8 cellular contexts compared by ENCODE assay signal in the genomic region with DNA sequence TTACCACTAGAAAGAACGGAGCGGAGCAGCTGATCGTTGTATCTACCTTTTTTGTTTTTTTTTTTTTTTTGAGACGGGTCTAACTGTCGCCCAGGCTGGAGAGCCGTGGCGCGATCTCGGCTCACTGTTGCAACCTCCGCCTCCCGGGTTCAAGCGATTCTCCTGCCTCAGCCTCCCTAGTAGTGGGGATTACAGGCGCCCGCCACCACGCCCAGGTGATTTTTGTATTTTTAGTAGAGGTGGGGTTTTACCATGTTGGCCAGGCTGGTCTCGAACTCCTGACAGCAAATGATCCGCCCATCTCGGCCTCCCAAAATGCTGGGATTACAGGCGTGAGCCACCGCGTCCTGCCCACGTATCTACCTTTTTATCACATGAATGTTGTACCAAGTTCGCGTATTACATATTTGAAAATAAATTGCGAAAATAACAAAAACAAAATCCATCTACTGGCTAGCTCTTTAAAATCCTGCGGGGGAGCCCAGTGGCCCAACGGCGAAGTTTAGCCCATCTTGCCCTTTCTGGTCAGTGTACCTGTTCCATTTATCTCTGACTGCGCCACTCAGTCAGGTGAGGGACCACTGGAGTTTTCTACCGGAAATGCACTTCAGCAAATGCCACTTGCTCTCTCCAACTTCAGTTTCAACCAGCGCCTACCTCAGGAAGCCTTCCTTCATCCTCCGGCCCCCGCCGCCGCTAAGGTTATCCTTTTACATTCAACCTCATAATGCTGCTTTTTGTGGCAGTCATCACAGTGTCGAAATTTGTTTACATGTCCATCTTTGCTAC. TPM values are rescaled to one million over a fixed set of nuclear protein-coding genes. Genes with fewer than 3 reads are reported as not detected.
A peak's percentile ranks its signal among the peaks of the same experiment; 100 is the strongest.
DNase-seq lines count a peak whose midpoint lies in the region; ATAC-seq, FAIRE-seq and TF ChIP-seq lines count a peak whose summit lies in the region.

No MANE protein-coding gene starts in this region.

- peak overlapping the region; percentile 63 to 89 for H3K9ac ChIP-seq in liver (ENCODE audit: low read depth in 1 of 2, low read length in 2 of 2)

- no peak for TF ChIP-seq RAD21 in liver (IDR thresholded peaks at IDR 0.05)

- H3K27me3 ChIP-seq in RWPE2 (ENCODE audit: insufficient read depth, poor library complexity, severe bottlenecking) (no peaks in the 10 kb centered on the region), bronchial epithelial cell (ENCODE audit: control insufficient read depth, insufficient read depth, low read length) (no peaks in the 10 kb centered on the region), liver (ENCODE audit: control insufficient read depth in 4 of 4, insufficient read depth in 4 of 4, low read length in 3 of 4) (no peaks in the 10 kb centered on the region)

- H3K9me3 ChIP-seq in RWPE2 (ENCODE audit: severe bottlenecking) (no peaks in the 10 kb centered on the region), liver (ENCODE audit: control insufficient read depth in 4 of 4, low read length in 3 of 4) (no peaks in the 10 kb centered on the region)

- H3K36me3 ChIP-seq in RWPE2 (ENCODE audit: low read depth) (peaks cover 35% of the 10 kb centered on the region), bronchial epithelial cell (ENCODE audit: control insufficient read depth, insufficient read depth, low read length) (peaks cover 4% of the 10 kb centered on the region), liver (ENCODE audit: control insufficient read depth in 4 of 4, insufficient read depth in 3 of 4, low read depth in 1 of 4, low read length in 3 of 4) (peaks cover 0 to 5% (median 0%) of the 10 kb centered on the region in 4 donors)

- H3K4me1 ChIP-seq in RWPE2 (ENCODE audit: insufficient read depth, poor library complexity, severe bottlenecking) (peaks cover 8% of the 10 kb centered on the region), liver (ENCODE audit: control insufficient read depth in 4 of 4, insufficient read depth in 4 of 4, low read length in 3 of 4) (peaks cover 6 to 21% (median 16%) of the 10 kb centered on the region in 4 donors)

- no peak for TF ChIP-seq CTCF in RWPE2 (IDR thresholded peaks at IDR 0.05; ENCODE audit: poor library complexity, severe bottlenecking)
- no peak for TF ChIP-seq CTCF in bronchial epithelial cell (IDR thresholded peaks at IDR 0.05; ENCODE audit: insufficient read depth, low read length, severe bottlenecking)
- TF ChIP-seq CTCF in liver (IDR thresholded peaks at IDR 0.05; ENCODE audit: low read depth, low read length, missing input control), result no peak

- TF ChIP-seq POLR2A in GM18505 (IDR thresholded peaks at IDR 0.05; ENCODE audit: borderline replicate concordance, extremely low read depth, insufficient read depth, insufficient read length), result no peak

- WGBS in liver, result 61% methylated on average over 36 of the region's 36 CpGs

- H3K27ac ChIP-seq in RWPE2 (ENCODE audit: poor library complexity, severe bottlenecking) (peak overlapping the region; percentile 93), liver (ENCODE audit: low read depth in 1 of 2, low read length in 2 of 2) (peak overlapping the region; percentile 97 to 98)

- H3K4me3 ChIP-seq in RWPE2 (ENCODE audit: severe bottlenecking), result peak overlapping the region; percentile 93
- peak overlapping the region; percentile 93 for H3K4me3 ChIP-seq in bronchial epithelial cell (ENCODE audit: low read depth, low read length)
- peak overlapping the region; percentile 72 to 96 (median 89) for H3K4me3 ChIP-seq in liver (ENCODE audit: low read depth in 1 of 3, low read length in 3 of 3)

- ATAC-seq in RWPE2 (ENCODE audit: low read depth) (no peak), GM18505 (IDR thresholded peaks at IDR 0.05; ENCODE audit: unreplicated experiment) (no peak)
- no peak for ATAC-seq in stimulated activated naive CD8-positive, alpha-beta T cell treated with anti-CD3 and anti-CD28 coated beads, Interleukin-15, Interleukin-2, amounts not matched to agents 100 U/mL and 50 U/mL, for 24 hours

- DNase-seq in activated gamma-delta T cell treated with Interleukin-2 at 50 U/mL for 16 hours, result peak; percentile 25
- no peak for DNase-seq in activated gamma-delta T cell (lab: John Stamatoyannopoulos, UW)
- no peak for DNase-seq in RWPE2 (ENCODE audit: low spot score)
- DNase-seq in bronchial epithelial cell (ENCODE audit: low read depth), result no peak
- peak; percentile 40 for DNase-seq in stimulated activated naive CD8-positive, alpha-beta T cell treated with anti-CD3 and anti-CD28 coated beads, Interleukin-15, Interleukin-2, amounts not matched to agents 100 U/mL and 50 U/mL, for 24 hours
- no peak for DNase-seq in middle frontal gyrus (ENCODE audit: extremely low spot score, low spot score)

- no peak for FAIRE-seq in bronchial epithelial cell (lab: Jason Lieb, UNC)

TF ChIP-seq in liver, 16 proteins besides CTCF, POLR2A, EP300 and RAD21:
- TF ChIP-seq JUND (IDR thresholded peaks at IDR 0.05), result peak in 1 of 2 donors; percentile 4
- no peak for TF ChIP-seq FOXA2 (IDR thresholded peaks at IDR 0.05)
TF ChIP-seq in liver: peak in this region for 1.

RNA-seq across cellular contexts. Expression of a gene that starts 1.2 kb away (rescaled TPM):
- total RNA-seq in bronchial epithelial cell (40.5 and 52.4 TPM in 2 replicates), liver (10 to 100 TPM; 39.5 to 49.9 TPM)
- 10 to 100 TPM; 23.5 to 39.7 TPM for polyA plus RNA-seq in liver

Comparison
In these comparisons a context has a peak if more than half of its experiments do, and no peak if none do; other contexts are left out.
1. DNase-seq: peak in activated gamma-delta T cell treated with Interleukin-2 at 50 U/mL for 16 hours (single experiment) and stimulated activated naive CD8-positive, alpha-beta T cell treated with anti-CD3 and anti-CD28 coated beads, Interleukin-15, Interleukin-2, amounts not matched to agents 100 U/mL and 50 U/mL, for 24 hours (single experiment); none in activated gamma-delta T cell (single experiment), RWPE2 (single experiment), bronchial epithelial cell (single experiment) and middle frontal gyrus (single experiment).
2. Peak in every context shown above with its lines, with median percentiles within 50 percentile points of each other: H3K4me3 ChIP-seq.